ENCODE assay signal across 8 cellular contexts in genomic region chr4:76430519-76431388, GRCh38. TPM values are rescaled to one million over a fixed set of nuclear protein-coding genes. Genes with fewer than 3 reads are reported as not detected.
DNase-seq lines count a peak whose midpoint lies in the region; ATAC-seq and TF ChIP-seq lines count a peak whose summit lies in the region.

No MANE protein-coding gene starts in this region.

- no peaks in the 10 kb centered on the region for H3K9me3 ChIP-seq in CD4-positive, alpha-beta T cell (ENCODE audit: control insufficient read depth, low read length)
- no peaks in the 10 kb centered on the region for H3K9me3 ChIP-seq in HAP-1

- H3K27me3 ChIP-seq in CD4-positive, alpha-beta T cell (ENCODE audit: control insufficient read depth, insufficient read depth, low read length) = peaks cover 8% of the 10 kb centered on the region
- H3K27me3 ChIP-seq in HAP-1 (ENCODE audit: low read depth) = no peaks in the 10 kb centered on the region

- POLR2A ChIA-PET in CD4-positive, alpha-beta T cell (lab: Charles Lee) = no interaction called here

- H3K36me3 Mint-ChIP-seq in CD4-positive, alpha-beta T cell (ENCODE audit: low read depth) = no peaks in the 10 kb centered on the region
- H3K36me3 Mint-ChIP-seq in chondrocyte (ENCODE audit: low read depth) (no peaks in the 10 kb centered on the region), mesothelial cell of epicardium (no peaks in the 10 kb centered on the region)

- peaks cover 37% of the 10 kb centered on the region for H3K4me1 ChIP-seq in HAP-1

- ATAC-seq in CD4-positive, alpha-beta T cell (ENCODE audit: poor library complexity) = no peak
- no peak for ATAC-seq in HG03196 (IDR thresholded peaks at IDR 0.05; ENCODE audit: unreplicated experiment)
- ATAC-seq in omental fat pad (ENCODE audit: low FRiP score) = no peak

- DNase-seq in CD4-positive, alpha-beta T cell = no peak
- peak; percentile 39 to 85 for DNase-seq in HAP-1 (ENCODE audit: low spot score in 2 of 2)
- peak; percentile 39 for DNase-seq in NCI-H774 (lab: John Stamatoyannopoulos, UW)
- DNase-seq in chondrocyte (ENCODE audit: low spot score) = no peak
- DNase-seq in mesothelial cell of epicardium (ENCODE audit: low spot score in 2 of 2, unreplicated experiment in 2 of 2) = no peak
- no peak for DNase-seq in activated naive CD4-positive, alpha-beta T cell treated with Interleukin-2 at 50 U/mL for 16 hours
- no peak for DNase-seq in omental fat pad (ENCODE audit: low spot score)

- H3K4me3 ChIP-seq in HAP-1 = no peak overlapping the region

- H3K27ac ChIP-seq in CD4-positive, alpha-beta T cell (ENCODE audit: low read depth, low read length) = no peak overlapping the region

- no peaks in the 10 kb centered on the region for H3K4me1 Mint-ChIP-seq in CD4-positive, alpha-beta T cell (ENCODE audit: low read depth)
- H3K4me1 Mint-ChIP-seq in chondrocyte (ENCODE audit: low read depth) = peaks cover 14% of the 10 kb centered on the region
- peaks cover 23% of the 10 kb centered on the region for H3K4me1 Mint-ChIP-seq in mesothelial cell of epicardium

- no peaks in the 10 kb centered on the region for H3K9me3 Mint-ChIP-seq in CD4-positive, alpha-beta T cell
- H3K9me3 Mint-ChIP-seq in chondrocyte (ENCODE audit: low read depth) = no peaks in the 10 kb centered on the region
- no peaks in the 10 kb centered on the region for H3K9me3 Mint-ChIP-seq in mesothelial cell of epicardium

- in situ Hi-C loops in HAP-1 (cut with MboI; ENCODE audit: low sequenced_read_pairs) = loop anchor here (5.0 kb wide), 1 partner anchor 327 kb away; no protein-coding TSS in a partner anchor

- no peak overlapping the region for H3K4me3 Mint-ChIP-seq in CD4-positive, alpha-beta T cell
- no peak overlapping the region for H3K4me3 Mint-ChIP-seq in chondrocyte (ENCODE audit: unreplicated experiment)
- H3K4me3 Mint-ChIP-seq in mesothelial cell of epicardium = peak overlapping the region; percentile 45

- no peak overlapping the region for H3K27ac Mint-ChIP-seq in CD4-positive, alpha-beta T cell
- H3K27ac Mint-ChIP-seq in chondrocyte (ENCODE audit: unreplicated experiment) (no peak overlapping the region), mesothelial cell of epicardium (no peak overlapping the region)

- CTCF ChIA-PET in CD4-positive, alpha-beta T cell (lab: Charles Lee) = interaction anchor here (0.6 to 0.7 kb wide), 2 partner anchors 773 to 1474 kb away, joined by 3 read pairs; no protein-coding TSS in a partner anchor

- peak; percentile 79 for TF ChIP-seq CTCF in CD4-positive, alpha-beta T cell (IDR thresholded peaks at IDR 0.05)
- TF ChIP-seq CTCF in chondrocyte (IDR thresholded peaks at IDR 0.05) (peak; percentile 98), mesothelial cell of epicardium (IDR thresholded peaks at IDR 0.05; ENCODE audit: unreplicated experiment) (peak; percentile 60), omental fat pad (IDR thresholded peaks at IDR 0.05) (no peak)

- intact Hi-C loops in CD4-positive, alpha-beta T cell (cut with DNase I, micrococcal nuclease) = loop anchor here (1.0 to 10.0 kb wide), 7 partner anchors 612 to 1004 kb away; no protein-coding TSS in a partner anchor

- H3K27me3 Mint-ChIP-seq in CD4-positive, alpha-beta T cell = peaks cover 16% of the 10 kb centered on the region
- H3K27me3 Mint-ChIP-seq in chondrocyte (ENCODE audit: low read depth) (no peaks in the 10 kb centered on the region), mesothelial cell of epicardium (ENCODE audit: low read depth) (no peaks in the 10 kb centered on the region)

- no peaks in the 10 kb centered on the region for H3K36me3 ChIP-seq in HAP-1 (replicated peaks)

RNA-seq across cellular contexts. Expression of gene SHROOM3, which starts 4.3 kb away (rescaled TPM):
- not detected for total RNA-seq in CD4-positive, alpha-beta T cell
- total RNA-seq in chondrocyte (29.2 to 43.4 TPM (median 42.7 TPM) in 3 replicates), mesothelial cell of epicardium (57.1 to 62.7 TPM (median 58.4 TPM) in 3 replicates), omental fat pad (10 to 100 TPM in 1 of 4 donors, 1 to 10 TPM in 3; 1.3 to 12.2 (median 3.1) TPM)

RNA-seq across cellular contexts. Expression of gene CCDC158, which starts 9.8 kb away (rescaled TPM):
- total RNA-seq in CD4-positive, alpha-beta T cell = not detected
- total RNA-seq in chondrocyte = not detected in 3 replicates
- total RNA-seq in mesothelial cell of epicardium = not detected in 3 replicates
- total RNA-seq in omental fat pad = under 1 TPM in 3 of 4 donors, not detected in 1; 0.32 to 0.75 (median 0.48) TPM

Comparison
In these comparisons a context has a peak if more than half of its experiments do, and no peak if none do; other contexts are left out.
1. DNase-seq: peak in HAP-1 (2 of 2) and NCI-H774 (single experiment); none in CD4-positive, alpha-beta T cell (0 of 10), chondrocyte (single experiment), mesothelial cell of epicardium (0 of 2), activated naive CD4-positive, alpha-beta T cell treated with Interleukin-2 at 50 U/mL for 16 hours (single experiment) and omental fat pad (single experiment).
2. CTCF ChIP-seq: peak in CD4-positive, alpha-beta T cell (single experiment), chondrocyte (single experiment) and mesothelial cell of epicardium (single experiment); none in omental fat pad (0 of 3).